1 cellular context compared by ENCODE assay signal in the genomic region with DNA sequence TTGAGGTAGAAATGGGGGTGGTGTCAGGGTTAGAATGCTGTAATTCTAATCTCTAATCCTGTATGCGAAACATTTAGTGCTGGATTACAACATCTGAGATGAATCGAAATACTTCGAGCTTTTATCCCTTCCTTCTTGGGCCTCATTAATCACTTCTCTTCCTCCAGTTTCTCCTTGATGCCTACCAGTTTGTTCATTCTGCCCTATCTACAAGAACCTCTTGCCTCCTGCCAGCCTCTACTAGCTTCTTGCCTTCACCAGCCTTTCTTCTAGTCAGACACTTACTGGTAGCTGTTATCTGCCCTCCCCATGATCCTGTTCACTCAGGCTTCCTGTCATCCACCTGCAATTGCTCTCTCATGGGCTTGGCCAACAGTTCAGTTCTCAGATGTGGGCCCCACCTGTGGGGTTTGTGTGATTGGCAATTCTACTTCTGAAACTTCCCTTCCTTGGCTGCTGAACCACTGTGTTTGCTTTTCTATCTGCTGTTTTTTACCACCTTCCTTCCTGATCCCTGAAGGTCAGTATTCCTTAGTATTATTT.
TF ChIP-seq lines count a peak whose summit lies in the region.

No MANE protein-coding gene starts in this region.

TF ChIP-seq in IMR-90, 13 proteins besides CTCF, POLR2A, EP300 and RAD21:
- TF ChIP-seq NFE2L2 (IDR thresholded peaks at IDR 0.05; ENCODE audit: low read depth, low read length), result no peak
- TF ChIP-seq BHLHE40 (IDR thresholded peaks at IDR 0.05; ENCODE audit: low read depth, low read length), result no peak
- TF ChIP-seq, protein P1, sequence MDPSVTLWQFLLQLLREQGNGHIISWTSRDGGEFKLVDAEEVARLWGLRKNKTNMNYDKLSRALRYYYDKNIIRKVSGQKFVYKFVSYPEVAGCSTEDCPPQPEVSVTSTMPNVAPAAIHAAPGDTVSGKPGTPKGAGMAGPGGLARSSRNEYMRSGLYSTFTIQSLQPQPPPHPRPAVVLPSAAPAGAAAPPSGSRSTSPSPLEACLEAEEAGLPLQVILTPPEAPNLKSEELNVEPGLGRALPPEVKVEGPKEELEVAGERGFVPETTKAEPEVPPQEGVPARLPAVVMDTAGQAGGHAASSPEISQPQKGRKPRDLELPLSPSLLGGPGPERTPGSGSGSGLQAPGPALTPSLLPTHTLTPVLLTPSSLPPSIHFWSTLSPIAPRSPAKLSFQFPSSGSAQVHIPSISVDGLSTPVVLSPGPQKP (IDR thresholded peaks at IDR 0.05; ENCODE audit: borderline replicate concordance, low read depth, low read length), result no peak
- TF ChIP-seq RFX5 (IDR thresholded peaks at IDR 0.05; ENCODE audit: low read depth, low read length), result no peak
- no peak for TF ChIP-seq FOS (IDR thresholded peaks at IDR 0.05; ENCODE audit: low read depth, low read length)
- no peak for TF ChIP-seq CHD1 (IDR thresholded peaks at IDR 0.05; ENCODE audit: low read depth, low read length)
- TF ChIP-seq, protein P2, sequence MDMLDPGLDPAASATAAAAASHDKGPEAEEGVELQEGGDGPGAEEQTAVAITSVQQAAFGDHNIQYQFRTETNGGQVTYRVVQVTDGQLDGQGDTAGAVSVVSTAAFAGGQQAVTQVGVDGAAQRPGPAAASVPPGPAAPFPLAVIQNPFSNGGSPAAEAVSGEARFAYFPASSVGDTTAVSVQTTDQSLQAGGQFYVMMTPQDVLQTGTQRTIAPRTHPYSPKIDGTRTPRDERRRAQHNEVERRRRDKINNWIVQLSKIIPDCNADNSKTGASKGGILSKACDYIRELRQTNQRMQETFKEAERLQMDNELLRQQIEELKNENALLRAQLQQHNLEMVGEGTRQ (IDR thresholded peaks at IDR 0.05; ENCODE audit: low read depth, low read length), result no peak
- no peak for TF ChIP-seq RCOR1 (IDR thresholded peaks at IDR 0.05; ENCODE audit: insufficient replicate concordance, low read length)
- no peak for TF ChIP-seq MAZ (IDR thresholded peaks at IDR 0.05; ENCODE audit: borderline replicate concordance, low read depth, low read length)
- no peak for TF ChIP-seq MAFK (IDR thresholded peaks at IDR 0.05; ENCODE audit: low read depth, low read length)
- TF ChIP-seq MXI1 (IDR thresholded peaks at IDR 0.05; ENCODE audit: borderline replicate concordance, low read depth, low read length), result no peak
- no peak for TF ChIP-seq CEBPB (IDR thresholded peaks at IDR 0.05; ENCODE audit: low read depth, low read length)
- TF ChIP-seq SMC3 (IDR thresholded peaks at IDR 0.05; ENCODE audit: low read depth, low read length), result no peak
